Comparison of ENCODE assay signal across 1 cellular context in the genomic region with DNA sequence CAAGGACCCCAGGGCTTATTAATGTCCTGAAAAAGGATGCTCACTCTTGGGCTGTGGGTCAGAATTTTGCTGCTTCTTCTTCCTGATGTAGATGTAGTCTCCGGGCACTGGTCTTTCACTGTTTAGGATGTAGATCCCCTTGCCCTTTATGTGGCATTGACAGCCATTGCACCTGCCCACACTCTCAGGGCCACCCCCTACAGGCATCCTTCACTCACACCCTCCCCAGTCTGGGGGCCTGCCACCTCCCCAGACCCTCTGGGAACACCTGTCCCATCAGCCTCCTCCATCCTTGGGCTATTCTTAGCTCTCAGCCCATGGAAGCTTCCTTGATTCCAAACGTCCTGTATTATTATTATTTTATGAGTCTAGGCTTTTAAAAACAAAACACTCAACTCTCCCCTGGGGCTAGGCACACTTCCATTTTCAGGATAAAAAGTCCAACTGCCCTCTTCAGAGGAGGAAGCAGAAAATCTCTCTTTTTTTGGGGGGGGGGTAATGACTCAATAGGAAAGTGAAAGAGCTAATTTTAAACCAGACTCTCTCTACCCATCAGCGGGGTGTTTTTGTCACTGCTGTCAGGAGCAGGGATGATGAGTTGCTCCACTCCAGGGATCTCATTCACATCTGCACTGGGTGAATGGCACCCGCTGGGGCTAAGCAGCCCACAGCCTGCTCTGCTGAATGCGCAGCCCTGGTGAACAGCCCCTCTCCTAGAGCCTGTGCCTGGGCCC.
A peak's percentile ranks its signal among the peaks of the same experiment; 100 is the strongest.
TF ChIP-seq lines count a peak whose summit lies in the region.

No MANE protein-coding gene starts in this region.

TF ChIP-seq in GM12878, 131 proteins besides CTCF, POLR2A, EP300 and RAD21 (continued from another document):
- TF ChIP-seq PML (IDR thresholded peaks at IDR 0.05; ENCODE audit: low read length): 0 out of 2 replicates have a peak, but pooled peaks have one; percentile 51
- no peak for TF ChIP-seq CBX3 (IDR thresholded peaks at IDR 0.05; ENCODE audit: borderline replicate concordance, low read depth)
- no peak for TF ChIP-seq CBFB (IDR thresholded peaks at IDR 0.05; ENCODE audit: low read depth)
- 0 out of 2 replicates have a peak, but pooled peaks have one; percentile 21 for TF ChIP-seq NBN (IDR thresholded peaks at IDR 0.05)
- TF ChIP-seq TBL1XR1 (IDR thresholded peaks at IDR 0.05; ENCODE audit: low read depth, low read length): 0 out of 2 replicates have a peak, but pooled peaks have one; percentile 23
- TF ChIP-seq KDM1A (IDR thresholded peaks at IDR 0.05; ENCODE audit: borderline replicate concordance): no peak
- TF ChIP-seq MEF2B (IDR thresholded peaks at IDR 0.05; ENCODE audit: partially characterized antibody, poor library complexity, severe bottlenecking): peak; percentile 87
- TF ChIP-seq, protein P1, sequence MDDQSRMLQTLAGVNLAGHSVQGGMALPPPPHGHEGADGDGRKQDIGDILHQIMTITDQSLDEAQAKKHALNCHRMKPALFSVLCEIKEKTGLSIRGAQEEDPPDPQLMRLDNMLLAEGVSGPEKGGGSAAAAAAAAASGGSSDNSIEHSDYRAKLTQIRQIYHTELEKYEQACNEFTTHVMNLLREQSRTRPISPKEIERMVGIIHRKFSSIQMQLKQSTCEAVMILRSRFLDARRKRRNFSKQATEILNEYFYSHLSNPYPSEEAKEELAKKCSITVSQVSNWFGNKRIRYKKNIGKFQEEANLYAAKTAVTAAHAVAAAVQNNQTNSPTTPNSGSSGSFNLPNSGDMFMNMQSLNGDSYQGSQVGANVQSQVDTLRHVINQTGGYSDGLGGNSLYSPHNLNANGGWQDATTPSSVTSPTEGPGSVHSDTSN (IDR thresholded peaks at IDR 0.05; ENCODE audit: insufficient replicate concordance, low read depth, low read length): peak; percentile 84
- TF ChIP-seq IKZF1 (conservative IDR thresholded peaks at IDR 0.05): peak; percentile 87
- TF ChIP-seq, protein P2, sequence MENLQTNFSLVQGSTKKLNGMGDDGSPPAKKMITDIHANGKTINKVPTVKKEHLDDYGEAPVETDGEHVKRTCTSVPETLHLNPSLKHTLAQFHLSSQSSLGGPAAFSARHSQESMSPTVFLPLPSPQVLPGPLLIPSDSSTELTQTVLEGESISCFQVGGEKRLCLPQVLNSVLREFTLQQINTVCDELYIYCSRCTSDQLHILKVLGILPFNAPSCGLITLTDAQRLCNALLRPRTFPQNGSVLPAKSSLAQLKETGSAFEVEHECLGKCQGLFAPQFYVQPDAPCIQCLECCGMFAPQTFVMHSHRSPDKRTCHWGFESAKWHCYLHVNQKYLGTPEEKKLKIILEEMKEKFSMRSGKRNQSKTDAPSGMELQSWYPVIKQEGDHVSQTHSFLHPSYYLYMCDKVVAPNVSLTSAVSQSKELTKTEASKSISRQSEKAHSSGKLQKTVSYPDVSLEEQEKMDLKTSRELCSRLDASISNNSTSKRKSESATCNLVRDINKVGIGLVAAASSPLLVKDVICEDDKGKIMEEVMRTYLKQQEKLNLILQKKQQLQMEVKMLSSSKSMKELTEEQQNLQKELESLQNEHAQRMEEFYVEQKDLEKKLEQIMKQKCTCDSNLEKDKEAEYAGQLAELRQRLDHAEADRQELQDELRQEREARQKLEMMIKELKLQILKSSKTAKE (IDR thresholded peaks at IDR 0.05; ENCODE audit: low read depth, poor library complexity, severe bottlenecking): peak; percentile 82
- TF ChIP-seq CHD4 (IDR thresholded peaks at IDR 0.05): no peak
- TF ChIP-seq, protein P3, sequence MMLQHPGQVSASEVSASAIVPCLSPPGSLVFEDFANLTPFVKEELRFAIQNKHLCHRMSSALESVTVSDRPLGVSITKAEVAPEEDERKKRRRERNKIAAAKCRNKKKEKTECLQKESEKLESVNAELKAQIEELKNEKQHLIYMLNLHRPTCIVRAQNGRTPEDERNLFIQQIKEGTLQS (IDR thresholded peaks at IDR 0.05; ENCODE audit: borderline replicate concordance, extremely low read depth, low read depth, low read length): no peak
- no peak for TF ChIP-seq MYB (IDR thresholded peaks at IDR 0.05; ENCODE audit: borderline replicate concordance, low read depth, low read length)
- peak; percentile 51; the same call in 1 of the 2 replicates for TF ChIP-seq TCF12 (IDR thresholded peaks at IDR 0.05; ENCODE audit: low read depth, low read length)
- TF ChIP-seq, protein P4, sequence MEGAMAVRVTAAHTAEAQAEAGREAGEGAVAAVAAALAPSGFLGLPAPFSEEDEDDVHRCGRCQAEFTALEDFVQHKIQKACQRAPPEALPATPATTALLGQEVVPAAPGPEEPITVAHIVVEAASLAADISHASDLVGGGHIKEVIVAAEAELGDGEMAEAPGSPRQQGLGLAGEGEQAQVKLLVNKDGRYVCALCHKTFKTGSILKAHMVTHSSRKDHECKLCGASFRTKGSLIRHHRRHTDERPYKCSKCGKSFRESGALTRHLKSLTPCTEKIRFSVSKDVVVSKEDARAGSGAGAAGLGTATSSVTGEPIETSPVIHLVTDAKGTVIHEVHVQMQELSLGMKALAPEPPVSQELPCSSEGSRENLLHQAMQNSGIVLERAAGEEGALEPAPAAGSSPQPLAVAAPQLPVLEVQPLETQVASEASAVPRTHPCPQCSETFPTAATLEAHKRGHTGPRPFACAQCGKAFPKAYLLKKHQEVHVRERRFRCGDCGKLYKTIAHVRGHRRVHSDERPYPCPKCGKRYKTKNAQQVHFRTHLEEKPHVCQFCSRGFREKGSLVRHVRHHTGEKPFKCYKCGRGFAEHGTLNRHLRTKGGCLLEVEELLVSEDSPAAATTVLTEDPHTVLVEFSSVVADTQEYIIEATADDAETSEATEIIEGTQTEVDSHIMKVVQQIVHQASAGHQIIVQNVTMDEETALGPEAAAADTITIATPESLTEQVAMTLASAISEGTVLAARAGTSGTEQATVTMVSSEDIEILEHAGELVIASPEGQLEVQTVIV (IDR thresholded peaks at IDR 0.05; ENCODE audit: borderline replicate concordance, partially characterized antibody): no peak
- TF ChIP-seq ETV6 (conservative IDR thresholded peaks at IDR 0.05 in 1 of 2, IDR thresholded peaks at IDR 0.05 in 1 of 2; ENCODE audit: borderline replicate concordance in 1 of 2, low read depth in 1 of 2): peak in 1 of 2 experiments; percentile 80; a peak in 1 of 4 replicates
TF ChIP-seq in GM12878: peak in this region for 37.
